ENCODE assay signal across 16 cellular contexts in genomic region chr6:30654798-30655742, GRCh38. TPM values are rescaled to one million over a fixed set of nuclear protein-coding genes. Genes with fewer than 3 reads are reported as not detected.
DNase-seq lines count a peak whose midpoint lies in the region; ATAC-seq and TF ChIP-seq lines count a peak whose summit lies in the region.
"Had no signal": no experiment of that assay in that cellular context is flagged by ENCODE, and none has a peak within 500 bp of the region (broad histone marks: within the 10 kb centered on the region; RNA-seq: fewer than 3 reads in every experiment).

No MANE protein-coding gene starts in this region.

- no peak for TF ChIP-seq RAD21 in SK-N-SH (IDR thresholded peaks at IDR 0.05; ENCODE audit: low read length)

- no peaks in the 10 kb centered on the region for H4K20me1 ChIP-seq in SK-N-SH (ENCODE audit: insufficient read depth)

- no peaks in the 10 kb centered on the region for H3K4me1 ChIP-seq in SK-N-SH (ENCODE audit: control insufficient read depth in 1 of 2, insufficient read depth in 2 of 2, low read depth in 1 of 2, low read length in 1 of 2)

- no peak overlapping the region for H3K4me3 Mint-ChIP-seq in activated naive CD4-positive, alpha-beta T cell treated with anti-CD3 and anti-CD28 coated beads, Interleukin-2, amount 50 U/mL, for 24 hours
- no peak overlapping the region for H3K4me3 Mint-ChIP-seq in effector memory CD8-positive, alpha-beta T cell
- H3K4me3 Mint-ChIP-seq in neural crest cell = peak overlapping the region; percentile 27
- H3K4me3 Mint-ChIP-seq in glutamatergic neuron (ENCODE audit: unreplicated experiment) = no peak overlapping the region
- H3K4me3 Mint-ChIP-seq: CD4-positive, alpha-beta T cell had no signal

- no peaks in the 10 kb centered on the region for H3K9me3 ChIP-seq in SK-N-SH

- H3K4me3 ChIP-seq in SK-N-SH (ENCODE audit: low read depth in 2 of 2, low read length in 1 of 2) = no peak overlapping the region

- POLR2A ChIA-PET in RWPE1 (lab: Yijun Ruan, JAX; ENCODE audit: low non-redundant PET) (no interaction called here), SK-N-SH (lab: Yijun Ruan, JAX) (no interaction called here)

- CTCF ChIA-PET in RWPE1 (lab: Yijun Ruan, JAX) (interaction anchor here (0.6 kb wide), 1 partner anchor 15 kb away, joined by 3 read pairs; no protein-coding TSS in a partner anchor), SK-N-SH (lab: Yijun Ruan, JAX) (interaction anchor here (1.2 to 2.0 kb wide), 2 partner anchors 24 to 68 kb away, joined by 3 to 7 read pairs; no protein-coding TSS in a partner anchor)

- H3K36me3 ChIP-seq in SK-N-SH (replicated peaks in 1 of 2; ENCODE audit: control insufficient read depth in 1 of 2, insufficient read depth in 2 of 2, low read length in 1 of 2) = peaks cover 34 to 56% of the 10 kb centered on the region in 2 experiments

- no peaks in the 10 kb centered on the region for H3K9me2 ChIP-seq in SK-N-SH

- H3K36me3 Mint-ChIP-seq in activated naive CD4-positive, alpha-beta T cell treated with anti-CD3 and anti-CD28 coated beads, Interleukin-2, amount 50 U/mL, for 24 hours = peaks cover 21% of the 10 kb centered on the region
- H3K36me3 Mint-ChIP-seq in effector memory CD8-positive, alpha-beta T cell (ENCODE audit: insufficient read depth) = peaks cover 76% of the 10 kb centered on the region
- H3K36me3 Mint-ChIP-seq in neural crest cell (ENCODE audit: low read depth) (peaks cover 14% of the 10 kb centered on the region), glutamatergic neuron (ENCODE audit: unreplicated experiment) (no peaks in the 10 kb centered on the region)

- no peak for TF ChIP-seq CTCF in RWPE1 (conservative IDR thresholded peaks at IDR 0.05; ENCODE audit: low read depth)
- TF ChIP-seq CTCF in neural crest cell (conservative IDR thresholded peaks at IDR 0.05) = no peak
- TF ChIP-seq CTCF in glutamatergic neuron (IDR thresholded peaks at IDR 0.05; ENCODE audit: partially characterized antibody, unreplicated experiment) = no peak
- no peak for TF ChIP-seq CTCF in SK-N-SH (IDR thresholded peaks at IDR 0.05)

- H3F3A ChIP-seq in SK-N-SH (replicated peaks; ENCODE audit: insufficient read depth) = peaks cover 4% of the 10 kb centered on the region

- no peaks in the 10 kb centered on the region; the same call in 1 of the 2 replicates for H3K79me2 ChIP-seq in SK-N-SH (ENCODE audit: insufficient read depth)

- no peak overlapping the region for H3K9ac ChIP-seq in SK-N-SH

- peak overlapping the region; percentile 57 for H3K27ac Mint-ChIP-seq in activated naive CD4-positive, alpha-beta T cell treated with anti-CD3 and anti-CD28 coated beads, Interleukin-2, amount 50 U/mL, for 24 hours
- H3K27ac Mint-ChIP-seq in effector memory CD8-positive, alpha-beta T cell = peak overlapping the region; percentile 1 to 79
- H3K27ac Mint-ChIP-seq in neural crest cell (ENCODE audit: unreplicated experiment) (no peak overlapping the region), glutamatergic neuron (ENCODE audit: unreplicated experiment) (no peak overlapping the region)
- H3K27ac Mint-ChIP-seq: CD4-positive, alpha-beta T cell had no signal

- H3K4me1 Mint-ChIP-seq in activated naive CD4-positive, alpha-beta T cell treated with anti-CD3 and anti-CD28 coated beads, Interleukin-2, amount 50 U/mL, for 24 hours = no peaks in the 10 kb centered on the region
- no peaks in the 10 kb centered on the region for H3K4me1 Mint-ChIP-seq in effector memory CD8-positive, alpha-beta T cell (ENCODE audit: low read depth in 2 of 2)
- no peaks in the 10 kb centered on the region for H3K4me1 Mint-ChIP-seq in neural crest cell
- H3K4me1 Mint-ChIP-seq in glutamatergic neuron (ENCODE audit: low read depth, unreplicated experiment) = no peaks in the 10 kb centered on the region

- WGBS in SK-N-SH (ENCODE audit: low lambda C conversion rate) = 94% methylated on average over 19 of the region's 19 CpGs

- no peaks in the 10 kb centered on the region for H3K27me3 Mint-ChIP-seq in activated naive CD4-positive, alpha-beta T cell treated with anti-CD3 and anti-CD28 coated beads, Interleukin-2, amount 50 U/mL, for 24 hours
- H3K27me3 Mint-ChIP-seq in effector memory CD8-positive, alpha-beta T cell = no peaks in the 10 kb centered on the region
- no peaks in the 10 kb centered on the region for H3K27me3 Mint-ChIP-seq in neural crest cell (ENCODE audit: low read depth)
- peaks cover 6% of the 10 kb centered on the region for H3K27me3 Mint-ChIP-seq in glutamatergic neuron (ENCODE audit: unreplicated experiment)
- H3K27me3 Mint-ChIP-seq: CD4-positive, alpha-beta T cell had no signal

- no peaks in the 10 kb centered on the region for H3K27me3 ChIP-seq in SK-N-SH (ENCODE audit: insufficient read depth)

- H3K4me2 ChIP-seq in SK-N-SH = no peak overlapping the region

- no peak overlapping the region for H2AFZ ChIP-seq in SK-N-SH (ENCODE audit: low read depth)

- peak overlapping the region; percentile 7; the same call in 1 of the 2 replicates for H3K27ac ChIP-seq in RWPE1
- no peak overlapping the region for H3K27ac ChIP-seq in SK-N-SH (ENCODE audit: low read depth in 2 of 2, low read length in 1 of 2)

- TF ChIP-seq EP300 in SK-N-SH (IDR thresholded peaks at IDR 0.05; ENCODE audit: borderline replicate concordance in 1 of 2, low read depth in 1 of 2, low read length in 1 of 2) = no peak

- H3K9me3 Mint-ChIP-seq in activated naive CD4-positive, alpha-beta T cell treated with anti-CD3 and anti-CD28 coated beads, Interleukin-2, amount 50 U/mL, for 24 hours = no peaks in the 10 kb centered on the region
- H3K9me3 Mint-ChIP-seq in effector memory CD8-positive, alpha-beta T cell = no peaks in the 10 kb centered on the region
- H3K9me3 Mint-ChIP-seq in neural crest cell (no peaks in the 10 kb centered on the region), glutamatergic neuron (ENCODE audit: unreplicated experiment) (peaks cover 1% of the 10 kb centered on the region)
- H3K9me3 Mint-ChIP-seq: CD4-positive, alpha-beta T cell had no signal

- DNase-seq in activated naive CD4-positive, alpha-beta T cell (lab: John Stamatoyannopoulos, UW) = no peak
- no peak for DNase-seq in RWPE1 (ENCODE audit: low spot score)
- no peak for DNase-seq in effector memory CD8-positive, alpha-beta T cell
- DNase-seq in neural crest cell (ENCODE audit: low read depth, low spot score) = no peak
- no peak for DNase-seq in glutamatergic neuron
- DNase-seq in SK-N-SH = no peak
- DNase-seq in GOT3 (lab: John Stamatoyannopoulos, UW) = no peak
- DNase-seq: AML-193; CD4-positive, alpha-beta T cell; GF-D8; NCI-H1092; NCI-H1694; NCI-H446 had no signal

- no peak for ATAC-seq in effector memory CD8-positive, alpha-beta T cell (replicated peaks)
- ATAC-seq: HCT116, Right ventricle myocardium inferior had no signal

TF ChIP-seq in SK-N-SH, 30 proteins besides CTCF, POLR2A, EP300 and RAD21 (continues in another document):
- TF ChIP-seq REST (IDR thresholded peaks at IDR 0.05; ENCODE audit: low read depth, low read length) (no peak), MXI1 (IDR thresholded peaks at IDR 0.05; ENCODE audit: low read depth, low read length) (no peak)

RNA-seq across cellular contexts. Expression of gene C6orf136, which starts 8.1 kb away (rescaled TPM):
- 15.4 and 17.4 TPM in 2 replicates for total RNA-seq in neural crest cell
- 13.7 TPM for total RNA-seq in glutamatergic neuron (ENCODE audit: unreplicated experiment)
- polyA plus RNA-seq in SK-N-SH (2012; rRNA removed) = 11.7 and 14.3 TPM in 2 replicates
- polyA plus RNA-seq in SK-N-SH (2012; cell fraction: cytosol; rRNA removed) = 8.6 and 11.0 TPM in 2 replicates
- 58.1 and 80.2 TPM in 2 replicates for polyA plus RNA-seq in SK-N-SH (2012; cell fraction: nucleus; rRNA removed)

RNA-seq across cellular contexts. Expression of gene DHX16, which starts 17.7 kb away (rescaled TPM):
- 30.3 and 31.3 TPM in 2 replicates for total RNA-seq in neural crest cell
- 26.9 TPM for total RNA-seq in glutamatergic neuron (ENCODE audit: unreplicated experiment)
- polyA plus RNA-seq in SK-N-SH (2012; rRNA removed) = 59.8 and 63.3 TPM in 2 replicates
- 41.4 and 42.7 TPM in 2 replicates for polyA plus RNA-seq in SK-N-SH (2012; cell fraction: cytosol; rRNA removed)
- polyA plus RNA-seq in SK-N-SH (2012; cell fraction: nucleus; rRNA removed) = 163 and 170 TPM in 2 replicates

RNA-seq across cellular contexts. Expression of gene ATAT1, which starts 28.4 kb away (rescaled TPM):
- total RNA-seq in neural crest cell (58.2 and 62.3 TPM in 2 replicates), glutamatergic neuron (ENCODE audit: unreplicated experiment) (131 TPM)
- 35.4 and 36.2 TPM in 2 replicates for polyA plus RNA-seq in SK-N-SH (2012; rRNA removed)
- 27.5 TPM in 2 replicates for polyA plus RNA-seq in SK-N-SH (2012; cell fraction: cytosol; rRNA removed)
- 170 and 237 TPM in 2 replicates for polyA plus RNA-seq in SK-N-SH (2012; cell fraction: nucleus; rRNA removed)

RNA-seq across cellular contexts. Expression of gene PPP1R18, which starts 31.4 kb away (rescaled TPM):
- 71.0 and 71.1 TPM in 2 replicates for total RNA-seq in neural crest cell
- total RNA-seq in glutamatergic neuron (ENCODE audit: unreplicated experiment) = 175 TPM
- 57.3 and 73.2 TPM in 2 replicates for polyA plus RNA-seq in SK-N-SH (2012; rRNA removed)
- 51.8 and 65.1 TPM in 2 replicates for polyA plus RNA-seq in SK-N-SH (2012; cell fraction: cytosol; rRNA removed)
- 60.7 and 86.1 TPM in 2 replicates for polyA plus RNA-seq in SK-N-SH (2012; cell fraction: nucleus; rRNA removed)

RNA-seq across cellular contexts. Expression of gene NRM, which starts 35.7 kb away (rescaled TPM):
- total RNA-seq in neural crest cell (66.5 and 69.2 TPM in 2 replicates), glutamatergic neuron (ENCODE audit: unreplicated experiment) (52.2 TPM)
- polyA plus RNA-seq in SK-N-SH (2012; rRNA removed) = 19.7 and 26.8 TPM in 2 replicates
- polyA plus RNA-seq in SK-N-SH (2012; cell fraction: cytosol; rRNA removed) = 11.9 and 19.3 TPM in 2 replicates
- polyA plus RNA-seq in SK-N-SH (2012; cell fraction: nucleus; rRNA removed) = 15.7 and 18.5 TPM in 2 replicates

Comparison
In these comparisons a context has a peak if more than half of its experiments do, and no peak if none do; other contexts are left out.
1. H3K27ac Mint-ChIP-seq: peak in activated naive CD4-positive, alpha-beta T cell treated with anti-CD3 and anti-CD28 coated beads, Interleukin-2, amount 50 U/mL, for 24 hours (single experiment) and effector memory CD8-positive, alpha-beta T cell (2 of 2); none in neural crest cell (single experiment) and glutamatergic neuron (single experiment).